1 cellular context compared by ENCODE assay signal in genomic region chr11:93197383-93198220, GRCh38.
TF ChIP-seq lines count a peak whose summit lies in the region.

Gene SLC36A4 (minus strand): TSS chr11:93197991. CDS start chr11:93197832, 159 bp downstream.

TF ChIP-seq in GM12878, 131 proteins besides CTCF, POLR2A, EP300 and RAD21 (continued from another document and continues in another):
- TF ChIP-seq PRDM15 (CRISPR knock-in tag; IDR thresholded peaks at IDR 0.05) = no peak
- TF ChIP-seq IKZF2 (IDR thresholded peaks at IDR 0.05) = peak in 1 of 2 experiments; percentile 76
- peak; percentile 71; the same call in 1 of the 2 replicates for TF ChIP-seq RCOR1 (conservative IDR thresholded peaks at IDR 0.05; ENCODE audit: low read depth, low read length)
- peak; percentile 52 to 86 for TF ChIP-seq EGR1 (IDR thresholded peaks at IDR 0.05; ENCODE audit: borderline replicate concordance in 1 of 2, low read depth in 2 of 2, low read length in 2 of 2)
- no peak for TF ChIP-seq IRF3 (IDR thresholded peaks at IDR 0.05)
- TF ChIP-seq ZNF274 (IDR thresholded peaks at IDR 0.05; ENCODE audit: insufficient read depth, insufficient read length) = no peak
- TF ChIP-seq E4F1 (IDR thresholded peaks at IDR 0.05; ENCODE audit: borderline replicate concordance, partially characterized antibody) = peak; percentile 4
- TF ChIP-seq MTA2 (IDR thresholded peaks at IDR 0.05; ENCODE audit: low read depth) = peak; percentile 24; the same call in 1 of the 2 replicates
- TF ChIP-seq ZSCAN29 (IDR thresholded peaks at IDR 0.05) = peak; percentile 79; the same call in 1 of the 2 replicates
- peak; percentile 89 for TF ChIP-seq GATAD2B (conservative IDR thresholded peaks at IDR 0.05; ENCODE audit: low read depth)
- peak; percentile 77 for TF ChIP-seq IKZF1 (conservative IDR thresholded peaks at IDR 0.05)
- TF ChIP-seq CHD4 (IDR thresholded peaks at IDR 0.05) = no peak
- peak; percentile 68 for TF ChIP-seq NRF1 (conservative IDR thresholded peaks at IDR 0.05; ENCODE audit: low read depth, low read length)
- no peak for TF ChIP-seq SRF (IDR thresholded peaks at IDR 0.05; ENCODE audit: low read depth in 2 of 2, low read length in 2 of 2)
- peak; percentile 97 for TF ChIP-seq LARP7 (IDR thresholded peaks at IDR 0.05)
- no peak for TF ChIP-seq WRNIP1 (IDR thresholded peaks at IDR 0.05; ENCODE audit: borderline replicate concordance, low read depth, low read length)
- peak; percentile 80 for TF ChIP-seq CREM (IDR thresholded peaks at IDR 0.05; ENCODE audit: low read depth)
- TF ChIP-seq CREB1 (IDR thresholded peaks at IDR 0.05; ENCODE audit: low read depth) = peak; percentile 92
- no peak for TF ChIP-seq ZBTB11 (CRISPR knock-in tag; IDR thresholded peaks at IDR 0.05)
- no peak for TF ChIP-seq SREBF1 (IDR thresholded peaks at IDR 0.05; ENCODE audit: low read length)
- peak; percentile 72; the same call in 1 of the 2 replicates for TF ChIP-seq RB1 (IDR thresholded peaks at IDR 0.05; ENCODE audit: borderline replicate concordance)
- TF ChIP-seq RUNX3 (IDR thresholded peaks at IDR 0.05; ENCODE audit: low read length) = peak; percentile 55
- TF ChIP-seq NFIC (IDR thresholded peaks at IDR 0.05; ENCODE audit: low read depth, low read length) = no peak
- peak; percentile 69; the same call in 1 of the 2 replicates for TF ChIP-seq POLR2AphosphoS2 (IDR thresholded peaks at IDR 0.05; ENCODE audit: low read depth, low read length)
- peak; percentile 47; the same call in 1 of the 2 replicates for TF ChIP-seq MAX (IDR thresholded peaks at IDR 0.05; ENCODE audit: low read depth, low read length)
- no peak for TF ChIP-seq TCF7 (IDR thresholded peaks at IDR 0.05; ENCODE audit: borderline replicate concordance)
- peak; percentile 84 for TF ChIP-seq DPF2 (IDR thresholded peaks at IDR 0.05)
- TF ChIP-seq BACH1 (IDR thresholded peaks at IDR 0.05; ENCODE audit: borderline replicate concordance) = peak; percentile 80; the same call in 1 of the 2 replicates
- TF ChIP-seq POLR2AphosphoS5 (IDR thresholded peaks at IDR 0.05; ENCODE audit: low read length) = peak; percentile 76
- TF ChIP-seq RFX5 (IDR thresholded peaks at IDR 0.05; ENCODE audit: low read depth, low read length) = peak; percentile 25; the same call in 1 of the 2 replicates
- TF ChIP-seq ATF2 (IDR thresholded peaks at IDR 0.05; ENCODE audit: low read length) = no peak
- no peak for TF ChIP-seq YBX1 (IDR thresholded peaks at IDR 0.05)
- TF ChIP-seq NKRF (conservative IDR thresholded peaks at IDR 0.05) = peak; percentile 72
- no peak for TF ChIP-seq SP1 (IDR thresholded peaks at IDR 0.05; ENCODE audit: low read depth, low read length)
- 0 out of 2 replicates have a peak, but pooled peaks have one; percentile 37 for TF ChIP-seq ZNF24 (IDR thresholded peaks at IDR 0.05)
- peak; percentile 82 for TF ChIP-seq NR2F1 (conservative IDR thresholded peaks at IDR 0.05)
- TF ChIP-seq BCLAF1 (IDR thresholded peaks at IDR 0.05) = 0 out of 2 replicates have a peak, but pooled peaks have one; percentile 39
- TF ChIP-seq ZNF687 (IDR thresholded peaks at IDR 0.05) = peak; percentile 89
- TF ChIP-seq ASH2L (IDR thresholded peaks at IDR 0.05; ENCODE audit: borderline replicate concordance, low read depth) = 0 out of 2 replicates have a peak, but pooled peaks have one; percentile 61
